ENCODE assay signal across 9 cellular contexts in genomic region chr2:29920130-29920577, GRCh38. TPM values are rescaled to one million over a fixed set of nuclear protein-coding genes. Genes with fewer than 3 reads are reported as not detected.
DNase-seq lines count a peak whose midpoint lies in the region; ATAC-seq and TF ChIP-seq lines count a peak whose summit lies in the region.
"Had no signal": no experiment of that assay in that cellular context is flagged by ENCODE, and none has a peak within 500 bp of the region (broad histone marks: within the 10 kb centered on the region; RNA-seq: fewer than 3 reads in every experiment).

No MANE protein-coding gene starts in this region.

- ATAC-seq in HG02623 (IDR thresholded peaks at IDR 0.05; ENCODE audit: unreplicated experiment) (no peak), HG03342 (IDR thresholded peaks at IDR 0.05; ENCODE audit: unreplicated experiment) (no peak)

- H3K9ac ChIP-seq in iPS-15b (ENCODE audit: low read depth, low read length): no peak overlapping the region
- no peak overlapping the region for H3K9ac ChIP-seq in skeletal muscle tissue (ENCODE audit: low read depth in 1 of 3, low read length in 3 of 3)

- H3K4me3 ChIP-seq in adrenal gland (peak overlapping the region in 1 of 4 donors; percentile 37), iPS-15b (ENCODE audit: low read depth, low read length) (peak overlapping the region; percentile 64), skeletal muscle tissue (ENCODE audit: low read length in 3 of 3) (peak overlapping the region in 2 of 3 donors; percentile 16 to 43)

- 2 to 5% (median 3%) methylated on average over 16 to 40 of the region's 40 CpGs; no CpG with 5 or more reads in 1 of the 4 donors for WGBS in adrenal gland, 4 donors

- no peak for TF ChIP-seq CTCF in adrenal gland (IDR thresholded peaks at IDR 0.05)

- H3K27ac ChIP-seq in adrenal gland (peak overlapping the region in 1 of 5 donors; percentile 52), skeletal muscle tissue (ENCODE audit: low read depth, low read length) (no peak overlapping the region)

- intact Hi-C loops in adrenal gland (cut with DNase I): loop anchor here (5.0 kb wide), 2 partner anchors 107 to 152 kb away; no protein-coding TSS in a partner anchor

- H3K36me3 ChIP-seq in adrenal gland (replicated peaks in 1 of 2) (no peaks in the 10 kb centered on the region), iPS-15b (ENCODE audit: control insufficient read depth, insufficient read depth, low read length) (no peaks in the 10 kb centered on the region), skeletal muscle tissue (ENCODE audit: control insufficient read depth in 3 of 3, insufficient read depth in 3 of 3, low read length in 3 of 3) (no peaks in the 10 kb centered on the region)

- H3K4me1 ChIP-seq in adrenal gland (replicated peaks in 1 of 2) (peaks cover 19 to 21% of the 10 kb centered on the region in 2 donors), iPS-15b (ENCODE audit: control insufficient read depth, insufficient read depth, low read length) (peaks cover 2% of the 10 kb centered on the region), skeletal muscle tissue (ENCODE audit: control insufficient read depth in 3 of 3, insufficient read depth in 3 of 3, low read length in 3 of 3) (peaks cover 12 to 20% (median 15%) of the 10 kb centered on the region in 3 donors)

- no peak for TF ChIP-seq POLR2A in adrenal gland (IDR thresholded peaks at IDR 0.05)

- DNase-seq in DMS 273 (lab: John Stamatoyannopoulos, UW; ENCODE audit: unreplicated experiment) (peak; percentile 86), NCI-H69 (lab: John Stamatoyannopoulos, UW) (peak; percentile 53), adrenal gland (peak in 6 of 7 donors; percentile 54 to 76 (median 64)), cerebellum (ENCODE audit: low spot score) (no peak)

- H3K27me3 ChIP-seq in adrenal gland (peaks cover 21% of the 10 kb centered on the region), iPS-15b (ENCODE audit: control insufficient read depth, insufficient read depth, low read length) (peaks cover 51% of the 10 kb centered on the region), skeletal muscle tissue (ENCODE audit: control insufficient read depth in 3 of 3, insufficient read depth in 3 of 3, low read length in 3 of 3) (peaks cover 47 to 65% (median 60%) of the 10 kb centered on the region in 3 donors)

- H3K9me3 ChIP-seq in adrenal gland (replicated peaks in 1 of 3): no peaks in the 10 kb centered on the region
- no peaks in the 10 kb centered on the region for H3K9me3 ChIP-seq in iPS-15b (ENCODE audit: control insufficient read depth, insufficient read depth, low read length)
- no peaks in the 10 kb centered on the region for H3K9me3 ChIP-seq in skeletal muscle tissue (ENCODE audit: control insufficient read depth in 3 of 3, low read length in 3 of 3)

RNA-seq across cellular contexts. Expression of gene ALK, which starts 1.2 kb away (rescaled TPM):
- 1 to 10 TPM in 3 of 8 donors, under 1 TPM in 4, not detected in 1; 0.09 to 1.8 (median 0.53) TPM for total RNA-seq in adrenal gland
- under 1 TPM; 0.34 to 0.60 (median 0.40) TPM for polyA plus RNA-seq in adrenal gland
- total RNA-seq in skeletal muscle tissue: 0.52 TPM
- 6.4 TPM for total RNA-seq in cerebellum
- total RNA-seq: glomerular endothelial cell had no signal
